ENCODE assay signal across 9 cellular contexts in genomic region chr1:221715321-221716169, GRCh38. TPM values are rescaled to one million over a fixed set of nuclear protein-coding genes. Genes with fewer than 3 reads are reported as not detected.
DNase-seq lines count a peak whose midpoint lies in the region; ATAC-seq, FAIRE-seq and TF ChIP-seq lines count a peak whose summit lies in the region.
"Had no signal": no experiment of that assay in that cellular context is flagged by ENCODE, and none has a peak within 500 bp of the region (broad histone marks: within the 10 kb centered on the region; RNA-seq: fewer than 3 reads in every experiment).

No MANE protein-coding gene starts in this region.

- RAD21 ChIA-PET in GM12878 (lab: Charles Lee; ENCODE audit: unreplicated experiment), result interaction anchor here (2.6 to 10.7 kb wide), 5 partner anchors 7 to 25 kb away, joined by 17 to 235 read pairs (median 22); partner anchors contain the start of gene DUSP10

- H3K9me3 ChIP-seq in CD4-positive, CD25-positive, alpha-beta regulatory T cell (ENCODE audit: control insufficient read depth in 2 of 2, low read length in 2 of 2), result no peaks in the 10 kb centered on the region
- H3K9me3 ChIP-seq in GM12878 (replicated peaks; ENCODE audit: control insufficient read depth, insufficient read depth, low read length) (no peaks in the 10 kb centered on the region), left lung (no peaks in the 10 kb centered on the region), right cardiac atrium (ENCODE audit: control insufficient read depth, low read length) (no peaks in the 10 kb centered on the region), MG63 (no peaks in the 10 kb centered on the region)

- H3K4me2 ChIP-seq in GM12878 (ENCODE audit: control insufficient read depth, insufficient read depth), result no peak overlapping the region; the same call in 1 of the 2 replicates

- no peak for TF ChIP-seq CTCF in GM12878 (IDR thresholded peaks at IDR 0.05 in 2 of 3, conservative IDR thresholded peaks at IDR 0.05 in 1 of 3; ENCODE audit: control insufficient read depth in 2 of 3, extremely low read depth in 1 of 3, insufficient read depth in 1 of 3, low read depth in 3 of 3, low read length in 3 of 3)
- TF ChIP-seq CTCF in left lung (IDR thresholded peaks at IDR 0.05), result no peak

- H3K27ac ChIP-seq in CD4-positive, CD25-positive, alpha-beta regulatory T cell (ENCODE audit: insufficient read depth, low read length, poor library complexity, severe bottlenecking), result peak overlapping the region; percentile 69
- H3K27ac ChIP-seq in GM12878 (ENCODE audit: control insufficient read depth, insufficient read depth) (peak overlapping the region; percentile 25; the same call in 1 of the 2 replicates), left lung (no peak overlapping the region), right cardiac atrium (ENCODE audit: low read length) (no peak overlapping the region)

- SMC1A ChIA-PET in GM12878 (lab: Charles Lee; ENCODE audit: uncharacterized antibody, unreplicated experiment), result interaction anchor here (0.9 to 11.4 kb wide), 9 partner anchors 8 to 332 kb away, joined by 3 to 292 read pairs (median 5); partner anchors contain the start of gene DUSP10

- H3K4me1 Mint-ChIP-seq in CD4-positive, CD25-positive, alpha-beta regulatory T cell, result peaks cover 62 to 98% (median 84%) of the 10 kb centered on the region in 4 donors

- peak overlapping the region; percentile 71 to 84 (median 80) for H3K4me3 Mint-ChIP-seq in CD4-positive, CD25-positive, alpha-beta regulatory T cell

- WGBS in GM12878 (ENCODE audit: insufficient coverage, insufficient replicate concordance, low lambda C conversion rate, missing lambda C conversion rate), result 100% methylated on average over 2 of the region's 2 CpGs
- WGBS in right cardiac atrium, result 72% methylated on average over 2 of the region's 2 CpGs

- no peaks in the 10 kb centered on the region for H3K27me3 ChIP-seq in CD4-positive, CD25-positive, alpha-beta regulatory T cell (ENCODE audit: control insufficient read depth, insufficient read depth, low read length)
- H3K27me3 ChIP-seq in GM12878 (replicated peaks in 1 of 2; ENCODE audit: control insufficient read depth in 2 of 2, insufficient read depth in 2 of 2, low read length in 1 of 2) (no peaks in the 10 kb centered on the region), left lung (no peaks in the 10 kb centered on the region), right cardiac atrium (ENCODE audit: control insufficient read depth, insufficient read depth) (no peaks in the 10 kb centered on the region), MG63 (no peaks in the 10 kb centered on the region)

- BruUV-seq in GM12878 (replicated peaks; lab: Mats Ljungman, UMichigan), result no TSS peak

- no peaks in the 10 kb centered on the region for H3K27me3 Mint-ChIP-seq in CD4-positive, CD25-positive, alpha-beta regulatory T cell

- TF ChIP-seq RAD21 in GM12878 (IDR thresholded peaks at IDR 0.05; ENCODE audit: insufficient read depth, low read depth, low read length), result no peak

- in situ Hi-C loops in GM12878 (cut with MboI), result no loop called here

- no peak for ATAC-seq in CD4-positive, CD25-positive, alpha-beta regulatory T cell (ENCODE audit: low read depth in 2 of 2)
- ATAC-seq in GM12878, result no peak
- peak; percentile 41 for ATAC-seq in left lung
- ATAC-seq in right cardiac atrium, result no peak

- H3K4me1 ChIP-seq in CD4-positive, CD25-positive, alpha-beta regulatory T cell (ENCODE audit: control insufficient read depth, insufficient read depth, low read length, poor library complexity, severe bottlenecking), result peaks cover 78% of the 10 kb centered on the region
- H3K4me1 ChIP-seq in GM12878 (ENCODE audit: control insufficient read depth, insufficient read depth, low read length) (peaks cover 32% of the 10 kb centered on the region), left lung (peaks cover 15 to 63% of the 10 kb centered on the region in 2 donors), right cardiac atrium (ENCODE audit: control insufficient read depth, insufficient read depth, low read length) (peaks cover 8% of the 10 kb centered on the region)

- DNase-seq in CD4-positive, CD25-positive, alpha-beta regulatory T cell, result peak in 2 of 3 donors; percentile 43 to 49
- DNase-seq in NCI-H146 (lab: John Stamatoyannopoulos, UW), result peak; percentile 94
- no peak for DNase-seq in GM12878 (ENCODE audit: low read depth, low spot score)
- DNase-seq in left lung, result no peak
- DNase-seq in right cardiac atrium, result no peak
- DNase-seq in MG63, result no peak
- DNase-seq in HPDE6-E6E7 (ENCODE audit: extremely low spot score), result no peak
- DNase-seq in stimulated activated CD4-positive, alpha-beta T cell treated with anti-CD3 and anti-CD28 coated beads, Interleukin-4, amount 100 ng/mL, for 1 hour, result no peak

- peaks cover 93% of the 10 kb centered on the region for H3K79me2 ChIP-seq in GM12878 (ENCODE audit: control insufficient read depth, insufficient read depth, low read length)

- CTCF ChIA-PET in GM12878 (lab: Yijun Ruan, JAX), result interaction anchor here (0.7 to 3.0 kb wide), 5 partner anchors 8 to 27 kb away, joined by 3 to 12 read pairs (median 7); partner anchors contain the start of gene DUSP10

- TF ChIP-seq POLR2A in GM12878 (IDR thresholded peaks at IDR 0.05; ENCODE audit: low read depth, low read length), result no peak

- POLR2A ChIA-PET in GM12878 (lab: Charles Lee), result interaction anchor here (0.8 to 10.0 kb wide), 3 partner anchors 9 to 26 kb away, joined by 3 to 194 read pairs (median 4); no protein-coding TSS in a partner anchor

- peak overlapping the region; percentile 68 for H3K4me3 ChIP-seq in CD4-positive, CD25-positive, alpha-beta regulatory T cell (ENCODE audit: low read depth, low read length)
- H3K4me3 ChIP-seq in GM12878 (no peak overlapping the region), left lung (no peak overlapping the region), right cardiac atrium (ENCODE audit: low read length) (no peak overlapping the region), MG63 (no peak overlapping the region)

- TF ChIP-seq EP300 in GM12878 (IDR thresholded peaks at IDR 0.05; ENCODE audit: borderline replicate concordance in 1 of 2, control insufficient read depth in 1 of 2, low read depth in 2 of 2, low read length in 2 of 2), result no peak

- H3K9me3 Mint-ChIP-seq in CD4-positive, CD25-positive, alpha-beta regulatory T cell, result peaks cover 0 to 2% (median 0%) of the 10 kb centered on the region in 7 donors

- H3K9ac ChIP-seq in GM12878 (ENCODE audit: control insufficient read depth, insufficient read depth, low read length), result no peak overlapping the region

- intact Hi-C loops in GM12878 (cut with micrococcal nuclease; ENCODE audit: unreplicated experiment) (no loop called here), left lung (cut with DNase I) (no loop called here), right cardiac atrium (cut with DNase I) (no loop called here)

- H3K27ac Mint-ChIP-seq in CD4-positive, CD25-positive, alpha-beta regulatory T cell, result peak overlapping the region; percentile 91 to 99 (median 94)

- no peak for FAIRE-seq in GM12878 (lab: Jason Lieb, UNC)
- FAIRE-seq: HTR-8/SVneo had no signal

- H3K36me3 ChIP-seq in CD4-positive, CD25-positive, alpha-beta regulatory T cell (ENCODE audit: control insufficient read depth, insufficient read depth, low read length), result peaks cover 8% of the 10 kb centered on the region
- peaks cover 12 to 15% of the 10 kb centered on the region in 2 experiments; a peak in 3 of 4 replicates for H3K36me3 ChIP-seq in GM12878 (ENCODE audit: control insufficient read depth in 2 of 2, insufficient read depth in 2 of 2, low read length in 1 of 2)
- no peaks in the 10 kb centered on the region for H3K36me3 ChIP-seq in left lung
- H3K36me3 ChIP-seq in MG63, result no peaks in the 10 kb centered on the region

- H2AFZ ChIP-seq in GM12878 (ENCODE audit: control insufficient read depth, low read depth, low read length), result no peak overlapping the region

- no peaks in the 10 kb centered on the region for H4K20me1 ChIP-seq in GM12878 (ENCODE audit: control insufficient read depth, insufficient read depth)

- H3K36me3 Mint-ChIP-seq in CD4-positive, CD25-positive, alpha-beta regulatory T cell, result peaks cover 26% of the 10 kb centered on the region

TF ChIP-seq in GM12878, 131 proteins besides CTCF, POLR2A, EP300 and RAD21 (continues in another document):
- TF ChIP-seq MTA2 (IDR thresholded peaks at IDR 0.05; ENCODE audit: low read depth) (no peak), NBN (IDR thresholded peaks at IDR 0.05) (0 out of 2 replicates have a peak, but pooled peaks have one; percentile 27), HDAC2 (IDR thresholded peaks at IDR 0.05) (no peak), HDGF (IDR thresholded peaks at IDR 0.05) (peak; percentile 69; the same call in 1 of the 2 replicates), POLR2AphosphoS2 (IDR thresholded peaks at IDR 0.05; ENCODE audit: low read depth, low read length) (no peak), POLR2AphosphoS5 (IDR thresholded peaks at IDR 0.05; ENCODE audit: low read length) (no peak), SPI1 (IDR thresholded peaks at IDR 0.05; ENCODE audit: borderline replicate concordance, insufficient read depth, low read depth, low read length) (no peak), IKZF2 (IDR thresholded peaks at IDR 0.05) (no peak), CBX3 (IDR thresholded peaks at IDR 0.05; ENCODE audit: borderline replicate concordance, low read depth) (no peak), NR2C1 (IDR thresholded peaks at IDR 0.05) (no peak)

RNA-seq across cellular contexts. Expression of gene DUSP10, which starts 26.3 kb away (rescaled TPM):
- 251 TPM for total RNA-seq in CD4-positive, CD25-positive, alpha-beta regulatory T cell
- polyA plus RNA-seq in CD4-positive, CD25-positive, alpha-beta regulatory T cell, result 10 to 100 TPM; 30.7 to 42.4 (median 36.1) TPM
- total RNA-seq in GM12878 (2013; cell fraction: nucleolus; rRNA removed), result 55.2 and 55.7 TPM in 2 replicates
- 37.7 and 38.4 TPM in 2 replicates for total RNA-seq in GM12878 (2014; rRNA removed)
- total RNA-seq in GM12878 (2014; rRNA removed; fragmentation: Illumina TruSeq; extraction: Trizol), result 33.3 and 34.9 TPM in 2 replicates
- total RNA-seq in GM12878 (2021), result 27.6 and 27.7 TPM in 2 replicates
- 12.1 TPM for polyA plus RNA-seq in GM12878 (2011; ENCODE audit: low read depth)
- 32.3 and 36.7 TPM in 2 replicates for polyA plus RNA-seq in GM12878 (2011; rRNA removed)
- 54.2 and 57.2 TPM in 2 replicates for polyA plus RNA-seq in GM12878 (2011; cell fraction: cytosol; rRNA removed)
- polyA plus RNA-seq in GM12878 (2011; cell fraction: nucleus; rRNA removed), result 39.7 and 50.3 TPM in 2 replicates
- 17.1 and 20.4 TPM in 2 replicates for polyA plus RNA-seq in GM12878 (2012)
- polyA plus RNA-seq in GM12878 (2014; fragmentation: Illumina TruSeq; extraction: Trizol), result 26.9 and 27.4 TPM in 2 replicates
- 10 to 100 TPM; 20.3 to 32.1 TPM for polyA plus RNA-seq in GM12878 (2014; fragmentation: Nextera tagmentation; extraction: Ambion mirVana)
- 22.9 and 27.3 TPM in 2 replicates for polyA plus RNA-seq in GM12878 (2014; rRNA removed)
- polyA plus RNA-seq in GM12878 (2016; fragmentation: Nextera tagmentation; extraction: Ambion mirVana), result 10 to 100 TPM; 27.7 to 28.0 TPM
- 84.4 and 93.6 TPM in 2 replicates for polyA minus RNA-seq in GM12878 (2011; rRNA and poly(A)+ RNA removed)
- 18.3 and 20.3 TPM in 2 replicates for polyA minus RNA-seq in GM12878 (2011; cell fraction: cytosol; rRNA and poly(A)+ RNA removed)
- polyA minus RNA-seq in GM12878 (2011; cell fraction: nucleus; rRNA and poly(A)+ RNA removed), result 60.7 and 101 TPM in 2 replicates
- total RNA-seq in left lung, result 10 to 100 TPM; 12.6 to 14.5 TPM
- 1 to 10 TPM; 4.6 to 5.1 (median 4.9) TPM for total RNA-seq in right cardiac atrium
- polyA plus RNA-seq in right cardiac atrium, result 4.7 TPM
- 5.8 and 6.3 TPM in 2 replicates for total RNA-seq in MG63 (2014; rRNA removed; shearing (Covaris generic); ENCODE audit: low replicate concordance)

Comparison
In these comparisons a context has a peak if more than half of its experiments do, and no peak if none do; other contexts are left out.
1. DNase-seq: peak in CD4-positive, CD25-positive, alpha-beta regulatory T cell (2 of 3) and NCI-H146 (single experiment); none in GM12878 (single experiment), left lung (0 of 2), right cardiac atrium (0 of 3), MG63 (single experiment), HPDE6-E6E7 (single experiment) and stimulated activated CD4-positive, alpha-beta T cell treated with anti-CD3 and anti-CD28 coated beads, Interleukin-4, amount 100 ng/mL, for 1 hour (single experiment).
2. H3K27ac ChIP-seq: peak in CD4-positive, CD25-positive, alpha-beta regulatory T cell (single experiment) and GM12878 (single experiment); none in left lung (0 of 2) and right cardiac atrium (single experiment).